In the genomic region with DNA sequence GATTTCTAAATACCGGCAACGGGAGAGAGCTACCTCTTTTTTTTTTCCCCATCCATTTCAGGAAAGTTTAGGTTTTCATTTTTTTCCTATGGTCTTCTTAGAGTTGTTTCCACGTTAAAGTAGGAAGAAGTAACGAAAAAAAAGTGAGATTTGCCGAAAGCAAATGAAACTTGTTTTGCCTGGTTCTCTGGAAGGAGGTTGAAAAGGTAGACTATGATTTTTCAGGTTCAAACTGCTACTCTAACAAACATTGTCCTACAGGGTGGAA, we compare ENCODE assay signal across 8 cellular contexts. TPM values are rescaled to one million over a fixed set of nuclear protein-coding genes. Genes with fewer than 3 reads are reported as not detected.
DNase-seq lines count a peak whose midpoint lies in the region; ATAC-seq and TF ChIP-seq lines count a peak whose summit lies in the region.

No MANE protein-coding gene starts in this region.

- H3K27me3 Mint-ChIP-seq in CD4-positive, alpha-beta T cell = peaks cover 5% of the 10 kb centered on the region
- no peaks in the 10 kb centered on the region for H3K27me3 Mint-ChIP-seq in endodermal cell (ENCODE audit: insufficient read depth)

- peak overlapping the region; percentile 87 for H2AFZ ChIP-seq in PC-9

- peaks cover 64% of the 10 kb centered on the region for H3K4me1 Mint-ChIP-seq in CD4-positive, alpha-beta T cell (ENCODE audit: low read depth)
- peaks cover 54% of the 10 kb centered on the region for H3K4me1 Mint-ChIP-seq in endodermal cell

- WGBS in endodermal cell (ENCODE audit: insufficient coverage in 1 of 2, insufficient read length in 1 of 2), 2 experiments = 64 to 65% methylated on average over 2 to 5 of the region's 5 CpGs
- WGBS in ovary, 3 donors = 6 to 9% (median 7%) methylated on average over 5 of the region's 5 CpGs

- H3K4me3 ChIP-seq in PC-9 (peak overlapping the region; percentile 58; the same call in 1 of the 2 replicates), endodermal cell (ENCODE audit: low read length) (peak overlapping the region; percentile 64), ovary (peak overlapping the region; percentile 44)

- peak overlapping the region; percentile 97 for H3K27ac Mint-ChIP-seq in CD4-positive, alpha-beta T cell
- peak overlapping the region; percentile 91 for H3K27ac Mint-ChIP-seq in endodermal cell

- CTCF ChIA-PET in CD4-positive, alpha-beta T cell (lab: Charles Lee) = interaction anchor here (0.9 to 8.1 kb wide), 6 partner anchors 10 to 84 kb away, joined by 3 to 118 read pairs (median 11); partner anchors contain the start of gene CHD2
- CTCF ChIA-PET in PC-9 (lab: Charles Lee) = interaction anchor here (0.5 to 0.6 kb wide), 2 partner anchors 8 to 81 kb away, joined by 4 to 10 read pairs; no protein-coding TSS in a partner anchor

- H3K36me3 ChIP-seq in PC-9 (ENCODE audit: low read depth) = peaks cover 25% of the 10 kb centered on the region
- peaks cover 27% of the 10 kb centered on the region for H3K36me3 ChIP-seq in endodermal cell (ENCODE audit: control insufficient read depth, insufficient read depth, low read length)
- no peaks in the 10 kb centered on the region for H3K36me3 ChIP-seq in ovary

- no TSS peak for BruUV-seq in PC-9 (replicated peaks; lab: Mats Ljungman, UMichigan)

- intact Hi-C loops in CD4-positive, alpha-beta T cell (cut with DNase I, micrococcal nuclease) = loop anchor here in 1 of 2 experiments (2.0 kb wide), 2 partner anchors 33 to 59 kb away; no protein-coding TSS in a partner anchor
- intact Hi-C loops in PC-9 (cut with micrococcal nuclease; ENCODE audit: unreplicated experiment) (no loop called here), ovary (cut with DNase I) (loop anchor here in 1 of 4 donors (5.0 kb wide), 1 partner anchor 74 kb away; no protein-coding TSS in a partner anchor)

- no peaks in the 10 kb centered on the region for H3K27me3 ChIP-seq in CD4-positive, alpha-beta T cell (ENCODE audit: control insufficient read depth, insufficient read depth, low read length)
- H3K27me3 ChIP-seq in PC-9 (ENCODE audit: insufficient read depth, low read depth) = no peaks in the 10 kb centered on the region
- H3K27me3 ChIP-seq in endodermal cell (ENCODE audit: control insufficient read depth, insufficient read depth, low read length, poor library complexity, severe bottlenecking) = no peaks in the 10 kb centered on the region
- H3K27me3 ChIP-seq in ovary = no peaks in the 10 kb centered on the region

- no peaks in the 10 kb centered on the region for H3K9me3 ChIP-seq in CD4-positive, alpha-beta T cell (ENCODE audit: control insufficient read depth, low read length)
- H3K9me3 ChIP-seq in PC-9 (ENCODE audit: insufficient read depth, low read depth) (no peaks in the 10 kb centered on the region), endodermal cell (ENCODE audit: control insufficient read depth, low read length) (no peaks in the 10 kb centered on the region), ovary (no peaks in the 10 kb centered on the region)

- peaks cover 40% of the 10 kb centered on the region for H3K36me3 Mint-ChIP-seq in CD4-positive, alpha-beta T cell (ENCODE audit: low read depth)
- peaks cover 28% of the 10 kb centered on the region for H3K36me3 Mint-ChIP-seq in endodermal cell (ENCODE audit: low read depth)

- POLR2A ChIA-PET in CD4-positive, alpha-beta T cell (lab: Charles Lee) = interaction anchor here (0.9 to 20.1 kb wide), 17 partner anchors 8 to 136 kb away, joined by 3 to 1007 read pairs (median 36); partner anchors contain the start of gene CHD2
- POLR2A ChIA-PET in PC-9 (lab: Charles Lee; ENCODE audit: unreplicated experiment) = interaction anchor here (0.5 to 2.0 kb wide), 10 partner anchors 11 to 99 kb away, joined by 3 to 38 read pairs (median 4); no protein-coding TSS in a partner anchor

- H3K4me3 Mint-ChIP-seq in CD4-positive, alpha-beta T cell = peak overlapping the region; percentile 93
- H3K4me3 Mint-ChIP-seq in endodermal cell = peak overlapping the region; percentile 94

- peaks cover 27% of the 10 kb centered on the region for H3F3A ChIP-seq in PC-9 (ENCODE audit: insufficient read depth, low read depth)

- no peaks in the 10 kb centered on the region for H3K9me3 Mint-ChIP-seq in CD4-positive, alpha-beta T cell
- H3K9me3 Mint-ChIP-seq in endodermal cell = no peaks in the 10 kb centered on the region

- H3K9me2 ChIP-seq in PC-9 (ENCODE audit: insufficient read depth) = no peaks in the 10 kb centered on the region

- H3K79me2 ChIP-seq in PC-9 (ENCODE audit: low read depth) = peaks cover 36% of the 10 kb centered on the region

- no peak for ATAC-seq in CD4-positive, alpha-beta T cell (ENCODE audit: poor library complexity)
- no peak for ATAC-seq in HG03196 (IDR thresholded peaks at IDR 0.05; ENCODE audit: unreplicated experiment)

- no peak for TF ChIP-seq POLR2A in ovary (IDR thresholded peaks at IDR 0.05)

- peak overlapping the region; percentile 85 for H3K4me2 ChIP-seq in PC-9

- no peak for TF ChIP-seq EP300 in ovary (IDR thresholded peaks at IDR 0.05)

- H3K4me1 ChIP-seq in PC-9 (replicated peaks; ENCODE audit: insufficient read depth) (peaks cover 44% of the 10 kb centered on the region), endodermal cell (ENCODE audit: control insufficient read depth, insufficient read depth, low read length) (peaks cover 14% of the 10 kb centered on the region), ovary (ENCODE audit: insufficient read depth) (peaks cover 15% of the 10 kb centered on the region)

- peak overlapping the region; percentile 48 for H3K9ac ChIP-seq in endodermal cell (ENCODE audit: extremely low read depth, low read length, poor library complexity, severe bottlenecking)

- DNase-seq in CD4-positive, alpha-beta T cell = no peak
- DNase-seq in PC-9 (no peak), endodermal cell (no peak), ovary (no peak), islet precursor cell (no peak), NCI-H69 (lab: John Stamatoyannopoulos, UW) (no peak), NCI-H446 treated with DMSO at 0.1 percent for 48 hours (lab: John Stamatoyannopoulos, UW) (no peak)

- no peak for TF ChIP-seq CTCF in CD4-positive, alpha-beta T cell (IDR thresholded peaks at IDR 0.05)
- no peak for TF ChIP-seq CTCF in PC-9 (conservative IDR thresholded peaks at IDR 0.05)
- TF ChIP-seq CTCF in endodermal cell (conservative IDR thresholded peaks at IDR 0.05) = no peak
- no peak for TF ChIP-seq CTCF in ovary (IDR thresholded peaks at IDR 0.05)

- H4K20me1 ChIP-seq in PC-9 (ENCODE audit: insufficient read depth) = peaks cover 19% of the 10 kb centered on the region; the same call in 1 of the 2 replicates

- peak overlapping the region; percentile 89 for H3K27ac ChIP-seq in CD4-positive, alpha-beta T cell (ENCODE audit: low read depth, low read length)
- H3K27ac ChIP-seq in PC-9 (peak overlapping the region; percentile 74), endodermal cell (ENCODE audit: low read depth, low read length) (peak overlapping the region; percentile 81), ovary (peak overlapping the region; percentile 83 to 86)

RNA-seq across cellular contexts. Expression of gene CHD2, which starts 18.6 kb away (rescaled TPM):
- total RNA-seq in CD4-positive, alpha-beta T cell = 100 to 1,000 TPM; 615 to 660 TPM
- total RNA-seq in PC-9 (2021) (105 and 120 TPM in 2 replicates), endodermal cell (100 to 1,000 TPM; 116 to 127 TPM), ovary (100 to 1,000 TPM in 4 of 7 donors, 10 to 100 TPM in 3; 83.8 to 146 (median 106) TPM)
- 56.2 TPM for polyA plus RNA-seq in endodermal cell (2013, experiment 1 of 2)
- polyA plus RNA-seq in endodermal cell (2013, experiment 2 of 2) = 46.7 TPM
- 10 to 100 TPM; 43.6 to 73.9 TPM for polyA plus RNA-seq in ovary
